9 cellular contexts compared by ENCODE assay signal in the genomic region with DNA sequence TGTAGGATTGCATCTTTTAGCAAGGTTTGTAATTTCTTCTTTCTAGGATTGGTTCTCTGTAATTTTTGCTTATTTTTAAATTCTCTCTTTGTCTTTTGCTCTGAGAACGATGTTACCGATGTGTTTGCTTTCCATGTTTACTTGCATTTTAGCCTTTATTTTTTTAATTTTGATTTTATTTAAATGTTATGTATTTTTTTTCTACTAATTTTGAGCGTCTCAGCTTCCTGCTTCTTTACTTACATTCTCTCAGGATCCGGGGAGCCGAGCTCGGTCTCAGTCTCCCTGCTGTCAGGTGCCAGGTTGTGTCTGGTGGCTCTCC. TPM values are rescaled to one million over a fixed set of nuclear protein-coding genes. Genes with fewer than 3 reads are reported as not detected.
DNase-seq lines count a peak whose midpoint lies in the region; ATAC-seq, FAIRE-seq and TF ChIP-seq lines count a peak whose summit lies in the region.
"Had no signal": no experiment of that assay in that cellular context is flagged by ENCODE, and none has a peak within 500 bp of the region (broad histone marks: within the 10 kb centered on the region; RNA-seq: fewer than 3 reads in every experiment).

No MANE protein-coding gene starts in this region.

- no peaks in the 10 kb centered on the region for H3K9me1 ChIP-seq in endothelial cell of umbilical vein (replicated peaks; ENCODE audit: control insufficient read depth, extremely low read depth, insufficient read depth, low read length)

- H3K9ac ChIP-seq in MM.1S (ENCODE audit: low read length) (peak overlapping the region; percentile 75), endothelial cell of umbilical vein (replicated peaks; ENCODE audit: extremely low read depth, insufficient read depth, low read length) (peak overlapping the region; percentile 93)

- H3K9me3 Mint-ChIP-seq in Calu3 (ENCODE audit: low read depth, unreplicated experiment): no peaks in the 10 kb centered on the region

- no peak for ATAC-seq in GM18505 (IDR thresholded peaks at IDR 0.05; ENCODE audit: unreplicated experiment)

- no peak for TF ChIP-seq POLR2A in endothelial cell of umbilical vein (IDR thresholded peaks at IDR 0.05; ENCODE audit: low read depth, low read length)
- no peak for TF ChIP-seq POLR2A in GM18505 (IDR thresholded peaks at IDR 0.05; ENCODE audit: borderline replicate concordance, extremely low read depth, insufficient read depth, insufficient read length)

- H3K27ac ChIP-seq in MM.1S (ENCODE audit: low read length) (peak overlapping the region; percentile 98), endothelial cell of umbilical vein (ENCODE audit: insufficient read depth, low read depth, low read length) (peak overlapping the region; percentile 93), osteoblast (ENCODE audit: low read depth, low read length) (peak overlapping the region; percentile 98)

- CTCF ChIA-PET in Calu3 (lab: Charles Lee) (interaction anchor here (0.8 to 2.5 kb wide), 8 partner anchors 17 to 111 kb away, joined by 3 to 17 read pairs (median 4); no protein-coding TSS in a partner anchor), endothelial cell of umbilical vein (lab: Charles Lee) (interaction anchor here (0.8 to 6.3 kb wide), 16 partner anchors 10 to 129 kb away, joined by 3 to 77 read pairs (median 19); no protein-coding TSS in a partner anchor)

- H3K36me3 ChIP-seq in MM.1S (replicated peaks; ENCODE audit: insufficient read depth, low read length) (no peaks in the 10 kb centered on the region), endothelial cell of umbilical vein (ENCODE audit: control insufficient read depth in 2 of 2, extremely low read depth in 1 of 2, insufficient read depth in 2 of 2, low read length in 2 of 2) (no peaks in the 10 kb centered on the region), osteoblast (ENCODE audit: insufficient read depth, low read length) (no peaks in the 10 kb centered on the region)

- no peaks in the 10 kb centered on the region for H3K9me3 ChIP-seq in MM.1S (replicated peaks; ENCODE audit: insufficient read depth, low read length)
- H3K9me3 ChIP-seq in endothelial cell of umbilical vein (replicated peaks; ENCODE audit: control insufficient read depth, insufficient read depth, low read length): no peaks in the 10 kb centered on the region
- H3K9me3 ChIP-seq in osteoblast (ENCODE audit: low read depth, low read length): no peaks in the 10 kb centered on the region

- TF ChIP-seq CTCF in Calu3 (IDR thresholded peaks at IDR 0.05; ENCODE audit: unreplicated experiment) (no peak), MM.1S (IDR thresholded peaks at IDR 0.05; ENCODE audit: low read length) (no peak), endothelial cell of umbilical vein (IDR thresholded peaks at IDR 0.05; ENCODE audit: extremely low read depth in 1 of 2, insufficient read depth in 1 of 2, low read depth in 1 of 2, low read length in 2 of 2) (no peak), osteoblast (IDR thresholded peaks at IDR 0.05; ENCODE audit: extremely low read depth, low read depth, low read length) (no peak)

- H3K4me2 ChIP-seq in MM.1S (ENCODE audit: low read depth, low read length): peak overlapping the region; percentile 78
- peak overlapping the region; percentile 98 for H3K4me2 ChIP-seq in endothelial cell of umbilical vein (ENCODE audit: insufficient read depth, low read length)
- H3K4me2 ChIP-seq in osteoblast (ENCODE audit: insufficient read depth, low read length): peak overlapping the region; percentile 88

- no peak for FAIRE-seq in endothelial cell of umbilical vein (lab: Jason Lieb, UNC)
- FAIRE-seq: colon had no signal

- H3K4me3 ChIP-seq in MM.1S (ENCODE audit: low read length) (peak overlapping the region; percentile 79), endothelial cell of umbilical vein (replicated peaks in 1 of 3; ENCODE audit: insufficient read depth in 1 of 3, low read depth in 1 of 3, low read length in 3 of 3) (peak overlapping the region; percentile 36 to 83 (median 65)), osteoblast (ENCODE audit: insufficient read depth, low read length) (peak overlapping the region; percentile 84)

- H3K4me1 Mint-ChIP-seq in Calu3 (ENCODE audit: low read depth, unreplicated experiment): peaks cover 28% of the 10 kb centered on the region

- POLR2A ChIA-PET in endothelial cell of umbilical vein (lab: Charles Lee): interaction anchor here (1.0 to 1.5 kb wide), 5 partner anchors 11 to 67 kb away, joined by 5 to 10 read pairs (median 6); no protein-coding TSS in a partner anchor

- dilution Hi-C loops in endothelial cell of umbilical vein (cut with MboI; ENCODE audit: extremely low pct_ligation_motif_present, low sequenced_read_pairs): no loop called here

- intact Hi-C loops in Calu3 (cut with micrococcal nuclease; ENCODE audit: unreplicated experiment): no loop called here
- intact Hi-C loops in endothelial cell of umbilical vein (cut with micrococcal nuclease): loop anchor here (5.0 kb wide), 1 partner anchor 103 kb away; the partner anchor contains the start of gene ZNF131

- peaks cover 40% of the 10 kb centered on the region for H3K36me3 Mint-ChIP-seq in Calu3 (ENCODE audit: insufficient read depth, unreplicated experiment)

- H3K27me3 ChIP-seq in MM.1S (replicated peaks; ENCODE audit: insufficient read depth, low read length): no peaks in the 10 kb centered on the region; the same call in 1 of the 2 replicates
- no peaks in the 10 kb centered on the region for H3K27me3 ChIP-seq in endothelial cell of umbilical vein (ENCODE audit: control insufficient read depth in 2 of 2, insufficient read depth in 2 of 2, low read length in 2 of 2)
- no peaks in the 10 kb centered on the region for H3K27me3 ChIP-seq in osteoblast (ENCODE audit: insufficient read depth, low read length)

- H3K27ac Mint-ChIP-seq in Calu3 (ENCODE audit: unreplicated experiment): peak overlapping the region; percentile 70

- DNase-seq in Calu3 (no peak), MM.1S (no peak), endothelial cell of umbilical vein (ENCODE audit: low read depth, low spot score) (no peak), osteoblast (ENCODE audit: insufficient read length, low spot score, missing footprints) (no peak), KG1 (lab: John Stamatoyannopoulos, UW) (no peak), NCI-H345 treated with DMSO at 0.1 percent for 48 hours (lab: John Stamatoyannopoulos, UW; ENCODE audit: unreplicated experiment) (no peak), NCI-H82 treated with DMSO at 0.1 percent for 48 hours (lab: John Stamatoyannopoulos, UW; ENCODE audit: unreplicated experiment) (no peak)

- H2AFZ ChIP-seq in MM.1S (ENCODE audit: low read length): peak overlapping the region; percentile 48
- no peak overlapping the region for H2AFZ ChIP-seq in endothelial cell of umbilical vein (ENCODE audit: low read depth, low read length)
- H2AFZ ChIP-seq in osteoblast (ENCODE audit: low read length): peak overlapping the region; percentile 71

- peaks cover 34% of the 10 kb centered on the region for H3F3A ChIP-seq in MM.1S (ENCODE audit: insufficient read depth, low read length)

- no peaks in the 10 kb centered on the region for H3K9me2 ChIP-seq in MM.1S (replicated peaks; ENCODE audit: insufficient read depth, low read length)

- H3K27me3 Mint-ChIP-seq in Calu3 (ENCODE audit: unreplicated experiment): no peaks in the 10 kb centered on the region

- BruUV-seq in Calu3 (replicated peaks; lab: Mats Ljungman, UMichigan): no TSS peak
- no TSS peak for BruUV-seq in endothelial cell of umbilical vein (replicated peaks; lab: Mats Ljungman, UMichigan)

- no peaks in the 10 kb centered on the region for H3K79me2 ChIP-seq in MM.1S (ENCODE audit: low read length)
- H3K79me2 ChIP-seq in endothelial cell of umbilical vein (ENCODE audit: control insufficient read depth, insufficient read depth, low read length): peaks cover 17% of the 10 kb centered on the region
- H3K79me2 ChIP-seq in osteoblast (ENCODE audit: insufficient read depth, low read length): peaks cover 25% of the 10 kb centered on the region

- H3K4me1 ChIP-seq in MM.1S (ENCODE audit: low read length): peaks cover 12% of the 10 kb centered on the region
- peaks cover 19% of the 10 kb centered on the region for H3K4me1 ChIP-seq in endothelial cell of umbilical vein (ENCODE audit: control insufficient read depth, extremely low read depth, insufficient read depth, low read length)
- H3K4me1 ChIP-seq in osteoblast (ENCODE audit: insufficient read depth, low read length): peaks cover 24% of the 10 kb centered on the region

- H3K4me3 Mint-ChIP-seq in Calu3 (ENCODE audit: low read depth, unreplicated experiment): peak overlapping the region; percentile 78

- no peaks in the 10 kb centered on the region for H4K20me1 ChIP-seq in MM.1S (ENCODE audit: insufficient read depth, low read length)
- no peaks in the 10 kb centered on the region for H4K20me1 ChIP-seq in endothelial cell of umbilical vein (replicated peaks; ENCODE audit: control insufficient read depth, extremely low read depth, insufficient read depth, low read length)
- H4K20me1 ChIP-seq in osteoblast (ENCODE audit: insufficient read depth, low read length): no peaks in the 10 kb centered on the region

TF ChIP-seq in endothelial cell of umbilical vein, 7 proteins besides CTCF, POLR2A, EP300 and RAD21:
- TF ChIP-seq GATA2 (IDR thresholded peaks at IDR 0.05; ENCODE audit: insufficient read depth, insufficient read length, low read depth, low read length) (no peak), MYC (IDR thresholded peaks at IDR 0.05; ENCODE audit: low read depth, low read length) (no peak), EZH2 (IDR thresholded peaks at IDR 0.05; ENCODE audit: borderline replicate concordance, low read depth, low read length, severe bottlenecking) (no peak), FOS (IDR thresholded peaks at IDR 0.05; ENCODE audit: borderline replicate concordance, insufficient read depth, low read length) (no peak), POLR2AphosphoS5 (IDR thresholded peaks at IDR 0.05; ENCODE audit: insufficient read depth, low read depth, low read length) (no peak), JUN (IDR thresholded peaks at IDR 0.05; ENCODE audit: borderline replicate concordance, insufficient read depth, insufficient read length, low read depth) (no peak)
- TF ChIP-seq, protein P1, sequence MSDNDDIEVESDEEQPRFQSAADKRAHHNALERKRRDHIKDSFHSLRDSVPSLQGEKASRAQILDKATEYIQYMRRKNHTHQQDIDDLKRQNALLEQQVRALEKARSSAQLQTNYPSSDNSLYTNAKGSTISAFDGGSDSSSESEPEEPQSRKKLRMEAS (IDR thresholded peaks at IDR 0.05; ENCODE audit: insufficient read depth, insufficient read length): no peak

RNA-seq across cellular contexts. Expression of gene ANXA2R, which starts 20.9 kb away (rescaled TPM):
- total RNA-seq in Calu3 (2022): 8.0 and 9.4 TPM in 2 replicates
- total RNA-seq in endothelial cell of umbilical vein: 6.6 and 8.1 TPM in 2 replicates
- 10.4 and 11.1 TPM in 2 replicates for polyA plus RNA-seq in endothelial cell of umbilical vein
- polyA plus RNA-seq in endothelial cell of umbilical vein (2011; cell fraction: cytosol; rRNA removed): 8.6 and 9.1 TPM in 2 replicates
- polyA plus RNA-seq in endothelial cell of umbilical vein (2011; cell fraction: nucleus; rRNA removed): 6.8 and 7.3 TPM in 2 replicates
- 3.9 and 4.3 TPM in 2 replicates for polyA plus RNA-seq in endothelial cell of umbilical vein (2012)
- polyA minus RNA-seq in endothelial cell of umbilical vein: 7.2 and 7.3 TPM in 2 replicates
- 1.2 TPM for polyA minus RNA-seq in endothelial cell of umbilical vein (2011; cell fraction: cytosol; rRNA and poly(A)+ RNA removed)
- polyA minus RNA-seq in endothelial cell of umbilical vein (2011; cell fraction: nucleus; rRNA and poly(A)+ RNA removed): 12.9 and 14.0 TPM in 2 replicates
- total RNA-seq in osteoblast: 3.5 and 3.6 TPM in 2 replicates
